ENCODE assay signal across 14 cellular contexts in the genomic region with DNA sequence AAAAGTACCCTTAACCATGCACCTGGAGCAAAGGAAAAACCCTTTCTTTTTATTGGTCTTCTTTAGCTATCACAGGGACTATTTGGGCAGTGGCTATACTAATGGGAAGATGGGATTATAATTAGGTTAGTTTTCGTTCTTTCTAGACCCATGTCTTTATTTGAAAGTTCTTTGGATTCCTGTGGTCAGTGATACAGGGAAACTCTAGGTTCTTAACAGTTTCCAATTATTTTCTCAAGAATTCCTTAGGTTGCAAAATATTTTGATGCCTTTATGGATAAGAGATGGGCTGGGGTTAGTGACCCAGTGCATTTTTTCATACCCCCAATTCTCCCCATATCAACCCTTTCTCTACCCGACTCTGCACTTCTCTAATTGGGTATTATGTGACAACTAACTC. TPM values are rescaled to one million over a fixed set of nuclear protein-coding genes. Genes with fewer than 3 reads are reported as not detected.
DNase-seq lines count a peak whose midpoint lies in the region; ATAC-seq, FAIRE-seq and TF ChIP-seq lines count a peak whose summit lies in the region.
"Had no signal": no experiment of that assay in that cellular context is flagged by ENCODE, and none has a peak within 500 bp of the region (broad histone marks: within the 10 kb centered on the region; RNA-seq: fewer than 3 reads in every experiment).

No MANE protein-coding gene starts in this region.

- no peak for TF ChIP-seq RAD21 in K562 (CRISPR knock-in tag; conservative IDR thresholded peaks at IDR 0.05 in 1 of 2, IDR thresholded peaks at IDR 0.05 in 1 of 2)

- no peak overlapping the region for H2AFZ ChIP-seq in GM23248
- H2AFZ ChIP-seq in K562 (ENCODE audit: low read depth, low read length), result no peak overlapping the region

- DNase-seq in BJ (ENCODE audit: low read depth) (peak; percentile 51), GM23248 (peak; percentile 62), K562 (ENCODE audit: extremely low read depth in 1 of 4, low spot score in 3 of 4) (no peak), mesothelial cell of epicardium (ENCODE audit: low spot score in 2 of 2, unreplicated experiment in 2 of 2) (no peak), NOMO-1 treated with DMSO at 0.1 percent for 48 hours (lab: John Stamatoyannopoulos, UW; ENCODE audit: unreplicated experiment) (no peak), Caco-2 (no peak), GM10266 (ENCODE audit: extremely low spot score) (no peak)
- DNase-seq: NCI-H1048, NCI-H510A, retina, T-helper 9 cell had no signal

- TF ChIP-seq POLR2A in K562 (conservative IDR thresholded peaks at IDR 0.05), result no peak

- ATAC-seq in K562 (no peak), HG03439 (IDR thresholded peaks at IDR 0.05; ENCODE audit: unreplicated experiment) (no peak)

- H3K27me3 Mint-ChIP-seq in mesothelial cell of epicardium (ENCODE audit: low read depth) (no peaks in the 10 kb centered on the region), Caco-2 (ENCODE audit: insufficient read depth, unreplicated experiment) (no peaks in the 10 kb centered on the region)

- BruUV-seq in K562 (replicated peaks; lab: Mats Ljungman, UMichigan) (no TSS peak), Caco-2 (replicated peaks; lab: Mats Ljungman, UMichigan) (no TSS peak)

- H3F3A ChIP-seq in GM23248 (ENCODE audit: insufficient read depth), result peaks cover 29% of the 10 kb centered on the region

- TF ChIP-seq CTCF in BJ (IDR thresholded peaks at IDR 0.05; ENCODE audit: insufficient read depth, low read depth, low read length), result no peak
- no peak for TF ChIP-seq CTCF in K562 (IDR thresholded peaks at IDR 0.05 in 2 of 3, conservative IDR thresholded peaks at IDR 0.05 in 1 of 3; ENCODE audit: insufficient read depth in 2 of 3, low read depth in 1 of 3, low read length in 3 of 3)
- TF ChIP-seq CTCF in mesothelial cell of epicardium (IDR thresholded peaks at IDR 0.05; ENCODE audit: unreplicated experiment), result no peak
- no peak for TF ChIP-seq CTCF in Caco-2 (IDR thresholded peaks at IDR 0.05; ENCODE audit: insufficient read depth in 1 of 2, low read depth in 1 of 2, low read length in 1 of 2, severe bottlenecking in 1 of 2, unreplicated experiment in 1 of 2)
- no peak for TF ChIP-seq CTCF in GM10266 (IDR thresholded peaks at IDR 0.05; ENCODE audit: control insufficient read depth, insufficient read depth, low read depth, missing control alignments)

- CTCF ChIA-PET in BJ (lab: Yijun Ruan, JAX) (interaction anchor here (1.6 kb wide), 2 partner anchors 13 to 92 kb away, joined by 3 to 5 read pairs; no protein-coding TSS in a partner anchor), K562 (lab: Yijun Ruan, JAX; ENCODE audit: low intra/inter-chr PET ratio) (no interaction called here), Caco-2 (lab: Charles Lee) (no interaction called here)

- H3K27ac ChIP-seq in GM23248, result peak overlapping the region; percentile 38
- H3K27ac ChIP-seq in K562 (ENCODE audit: extremely low read depth, low read depth, low read length), result no peak overlapping the region
- H3K27ac ChIP-seq: thoracic aorta had no signal

- H3K4me3 ChIP-seq in BJ (ENCODE audit: low read depth, low read length), result no peak overlapping the region
- peak overlapping the region; percentile 33 for H3K4me3 ChIP-seq in GM23248
- H3K4me3 ChIP-seq in K562, result no peak overlapping the region
- H3K4me3 ChIP-seq in Caco-2 (ENCODE audit: low read depth, low read length), result no peak overlapping the region
- H3K4me3 ChIP-seq: thoracic aorta had no signal

- H3K36me3 ChIP-seq in BJ (ENCODE audit: control insufficient read depth, insufficient read depth, low read length), result no peaks in the 10 kb centered on the region
- H3K36me3 ChIP-seq in GM23248 (ENCODE audit: low read depth), result no peaks in the 10 kb centered on the region
- no peaks in the 10 kb centered on the region for H3K36me3 ChIP-seq in K562 (ENCODE audit: control insufficient read depth, insufficient read depth, low read length)
- no peaks in the 10 kb centered on the region for H3K36me3 ChIP-seq in Caco-2 (ENCODE audit: control insufficient read depth, insufficient read depth, low read length)
- H3K36me3 ChIP-seq: thoracic aorta had no signal

- H3K9ac ChIP-seq in GM23248 (no peak overlapping the region), K562 (ENCODE audit: insufficient read depth in 1 of 2, low read depth in 2 of 2, low read length in 2 of 2) (no peak overlapping the region)

- 32 to 40% methylated on average over 2 of the region's 2 CpGs for WGBS in GM23248 (ENCODE audit: low coverage in 1 of 2, low lambda C conversion rate in 2 of 2, missing lambda C conversion rate in 2 of 2), 2 experiments
- WGBS in K562 (ENCODE audit: insufficient coverage, low coverage, missing lambda C conversion rate), result 62% methylated on average over 2 of the region's 2 CpGs

- H3K36me3 Mint-ChIP-seq in mesothelial cell of epicardium (no peaks in the 10 kb centered on the region), Caco-2 (ENCODE audit: insufficient read depth, unreplicated experiment) (peaks cover 12% of the 10 kb centered on the region)

- peak; percentile 40 for FAIRE-seq in K562 (lab: Jason Lieb, UNC)
- FAIRE-seq: H1 had no signal

- H3K4me1 ChIP-seq in GM23248 (ENCODE audit: insufficient read depth), result peaks cover 56% of the 10 kb centered on the region
- H3K4me1 ChIP-seq in K562 (replicated peaks in 1 of 2; ENCODE audit: control insufficient read depth in 2 of 2, insufficient read depth in 2 of 2, low read length in 2 of 2), result no peaks in the 10 kb centered on the region; a peak in 1 of 5 replicates
- H3K4me1 ChIP-seq in Caco-2, result peaks cover 5% of the 10 kb centered on the region; the same call in 1 of the 2 replicates

- POLR2A ChIA-PET in BJ (lab: Charles Lee) (no interaction called here), K562 (lab: Yijun Ruan, JAX) (interaction anchor here (1.0 kb wide), 1 partner anchor 11 kb away, joined by 3 read pairs; no protein-coding TSS in a partner anchor), Caco-2 (lab: Charles Lee) (no interaction called here)

- H4K20me1 ChIP-seq in GM23248 (ENCODE audit: insufficient read depth), result no peaks in the 10 kb centered on the region
- 0 out of 2 replicates have a peak, but pooled peaks cover 3% of the 10 kb centered on the region for H4K20me1 ChIP-seq in K562 (replicated peaks; ENCODE audit: control insufficient read depth, insufficient read depth, low read length)

- H3K9me2 ChIP-seq in GM23248 (ENCODE audit: insufficient read depth), result no peaks in the 10 kb centered on the region

- in situ Hi-C loops in GM23248 (cut with MboI), result no loop called here
- in situ Hi-C loops in K562 (cut with MboI), result no loop called here

- H3K4me2 ChIP-seq in GM23248 (ENCODE audit: unreplicated experiment) (peak overlapping the region; percentile 57), K562 (ENCODE audit: insufficient read depth, low read length) (no peak overlapping the region)

- H3K27ac Mint-ChIP-seq in mesothelial cell of epicardium (peak overlapping the region; percentile 9), Caco-2 (ENCODE audit: unreplicated experiment) (no peak overlapping the region)

- peaks cover 95% of the 10 kb centered on the region for H3K79me2 ChIP-seq in GM23248 (ENCODE audit: insufficient read depth)
- H3K79me2 ChIP-seq in K562 (ENCODE audit: control insufficient read depth, insufficient read depth, low read length), result peaks cover 14% of the 10 kb centered on the region; the same call in 2 of the 3 replicates

- H3K9me3 ChIP-seq in GM23248 (ENCODE audit: low read depth) (no peaks in the 10 kb centered on the region), K562 (replicated peaks; ENCODE audit: control insufficient read depth, insufficient read depth, low read depth, low read length) (no peaks in the 10 kb centered on the region), Caco-2 (no peaks in the 10 kb centered on the region)
- H3K9me3 ChIP-seq: thoracic aorta had no signal

- no peak for TF ChIP-seq EP300 in K562 (IDR thresholded peaks at IDR 0.05; ENCODE audit: low read length)

- H3K4me1 Mint-ChIP-seq in mesothelial cell of epicardium (peaks cover 45% of the 10 kb centered on the region), Caco-2 (ENCODE audit: low read depth, unreplicated experiment) (peaks cover 24% of the 10 kb centered on the region)

- H3K9me1 ChIP-seq in K562 (ENCODE audit: control insufficient read depth, insufficient read depth, low read length), result no peaks in the 10 kb centered on the region

- H3K4me3 Mint-ChIP-seq in mesothelial cell of epicardium, result no peak overlapping the region
- H3K4me3 Mint-ChIP-seq in Caco-2 (ENCODE audit: unreplicated experiment), result no peak overlapping the region

- intact Hi-C loops in K562 (cut with micrococcal nuclease) (no loop called here), Caco-2 (cut with micrococcal nuclease; ENCODE audit: unreplicated experiment) (no loop called here)

- H3K9me3 Mint-ChIP-seq in mesothelial cell of epicardium (no peaks in the 10 kb centered on the region), Caco-2 (ENCODE audit: unreplicated experiment) (no peaks in the 10 kb centered on the region)

- no peaks in the 10 kb centered on the region for H3K27me3 ChIP-seq in BJ (ENCODE audit: control insufficient read depth, insufficient read depth, low read length)
- no peaks in the 10 kb centered on the region for H3K27me3 ChIP-seq in GM23248 (replicated peaks; ENCODE audit: insufficient read depth)
- H3K27me3 ChIP-seq in K562 (ENCODE audit: control insufficient read depth in 2 of 2, insufficient read depth in 2 of 2, low read length in 2 of 2), result no peaks in the 10 kb centered on the region
- H3K27me3 ChIP-seq in Caco-2 (replicated peaks; ENCODE audit: control insufficient read depth, insufficient read depth, low read length), result no peaks in the 10 kb centered on the region

RNA-seq across cellular contexts. Expression of gene ADD3, which starts 49.0 kb away (rescaled TPM):
- polyA plus RNA-seq in BJ (2011; rRNA removed) (52.0 and 96.2 TPM in 2 replicates), GM23248 (2016; fragmentation: Nextera tagmentation; extraction: Ambion mirVana) (129 and 133 TPM in 2 replicates), K562 (2011; rRNA removed) (98.7 and 125 TPM in 2 replicates), K562 (2014; fragmentation: Illumina TruSeq; extraction: Trizol) (53.4 and 95.6 TPM in 2 replicates), K562 (2014; fragmentation: Nextera tagmentation; extraction: Ambion mirVana) (10 to 100 TPM; 13.2 to 15.1 TPM), K562 (2014; rRNA removed) (25.1 and 31.7 TPM in 2 replicates)
- polyA minus RNA-seq in BJ (2011; rRNA and poly(A)+ RNA removed), result 44.0 and 67.4 TPM in 2 replicates
- total RNA-seq in GM23248 (2014; rRNA removed; shearing (Covaris generic)), result 128 and 1,101 TPM in 2 replicates
- total RNA-seq in K562 (2011; cell fraction: chromatin; rRNA removed; ENCODE audit: low replicate concordance), result 118 and 251 TPM in 2 replicates
- 39.9 and 58.7 TPM in 2 replicates for total RNA-seq in K562 (2011; cell fraction: nucleolus; rRNA removed)
- total RNA-seq in K562 (2011; cell fraction: nucleoplasm; rRNA removed), result 91.3 and 97.2 TPM in 2 replicates
- total RNA-seq in K562 (2014; rRNA removed) (24.7 and 25.4 TPM in 2 replicates), K562 (2014; rRNA removed; fragmentation: Illumina TruSeq; extraction: Trizol) (44.9 and 52.7 TPM in 2 replicates), K562 (2015; rRNA removed; fragmentation: Illumina TruSeq; extraction: Trizol) (42.6 and 46.0 TPM in 2 replicates), K562 (2021) (31.7 and 32.3 TPM in 2 replicates), mesothelial cell of epicardium (98.7 to 104 TPM (median 101 TPM) in 3 replicates), Caco-2 (2022) (236 and 264 TPM in 2 replicates)
- 17.4 and 51.0 TPM in 2 replicates for polyA plus RNA-seq in K562 (2011; cell fraction: cytosol; rRNA removed)
- 70.6 and 117 TPM in 2 replicates for polyA plus RNA-seq in K562 (2011; cell fraction: nucleus; rRNA removed)
- polyA plus RNA-seq in K562 (2012), result 36.4 and 43.2 TPM in 2 replicates
- polyA minus RNA-seq in K562 (2011; rRNA and poly(A)+ RNA removed), result 153 TPM in 2 replicates
- polyA minus RNA-seq in K562 (2011; cell fraction: cytosol; rRNA and poly(A)+ RNA removed), result 28.1 and 63.8 TPM in 2 replicates
- 40.8 and 87.7 TPM in 2 replicates for polyA minus RNA-seq in K562 (2011; cell fraction: nucleus; rRNA and poly(A)+ RNA removed)

Comparison
In these comparisons a context has a peak if more than half of its experiments do, and no peak if none do; other contexts are left out.
1. DNase-seq: peak in BJ (single experiment) and GM23248 (single experiment); none in K562 (0 of 4), mesothelial cell of epicardium (0 of 2), NOMO-1 treated with DMSO at 0.1 percent for 48 hours (single experiment), Caco-2 (0 of 2) and GM10266 (single experiment).